In the genomic region with DNA sequence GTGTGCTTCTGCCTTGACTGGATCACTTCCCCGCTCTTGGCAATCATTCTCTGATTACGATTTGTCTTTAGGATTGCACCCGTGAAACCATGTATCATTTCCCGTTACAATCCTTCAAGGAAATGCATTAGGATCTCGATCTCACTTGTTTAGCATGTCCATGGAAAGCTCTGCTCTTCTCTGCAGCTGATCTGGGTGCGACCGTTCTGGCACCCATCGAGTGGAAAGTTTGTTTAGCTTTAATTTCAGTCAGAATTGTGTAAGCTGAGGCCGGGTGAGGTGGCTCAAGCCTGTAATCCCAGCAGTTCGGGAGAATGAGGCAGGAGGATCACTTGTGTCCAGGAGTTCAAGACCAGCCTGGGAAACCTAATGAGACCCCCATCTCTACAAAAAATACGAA, we compare ENCODE assay signal across 27 cellular contexts.
"Had no signal": no experiment of that assay in that cellular context is flagged by ENCODE, and none has a peak within 500 bp of the region (broad histone marks: within the 10 kb centered on the region; RNA-seq: fewer than 3 reads in every experiment).

No MANE protein-coding gene starts in this region.

- H3K9me3 Mint-ChIP-seq: activated naive CD4-positive, alpha-beta T cell treated with anti-CD3 and anti-CD28 coated beads, Interleukin-2, amount 50 U/mL, for 72 hours; mesothelial cell of epicardium; stimulated activated memory B cell treated with anti-CD40 and anti-IgM and Interleukin-4, amounts not matched to agents 10 μg/mL and 1 μg/mL and 100 μg/mL, for 72 hours; stimulated activated naive CD8-positive, alpha-beta T cell treated with anti-CD3 and anti-CD28 coated beads, Interleukin-15, amount 100 ng/mL, for 72 hours had no signal

- H3K9ac ChIP-seq: parathyroid adenoma had no signal

- H3K27ac Mint-ChIP-seq: activated CD4-positive, alpha-beta T cell treated with anti-CD3 and anti-CD28 coated beads for 36 hours; activated CD8-positive, alpha-beta memory T cell treated with anti-CD3 and anti-CD28 coated beads, Interleukin-2, amount 10 ng/mL, durations not matched to agents 7 days and 5 days; activated CD8-positive, alpha-beta T cell treated with anti-CD3 and anti-CD28 coated beads, Interleukin-2, amount 10 ng/mL, durations not matched to agents 7 days and 5 days; activated naive CD4-positive, alpha-beta T cell treated with anti-CD3 and anti-CD28 coated beads, Interleukin-2, amount 50 U/mL, for 72 hours; mesothelial cell of epicardium; naive thymus-derived CD4-positive, alpha-beta T cell; stimulated activated memory B cell treated with anti-CD40 and anti-IgM and Interleukin-4, amounts not matched to agents 10 μg/mL and 1 μg/mL and 100 μg/mL, for 72 hours; stimulated activated naive CD8-positive, alpha-beta T cell treated with anti-CD3 and anti-CD28 coated beads, Interleukin-15, amount 100 ng/mL, for 72 hours had no signal

- H3K27ac ChIP-seq: epithelial cell of prostate, foreskin keratinocyte, left ventricle myocardium inferior, parathyroid adenoma, psoas muscle had no signal

- H3K36me3 Mint-ChIP-seq: activated CD8-positive, alpha-beta memory T cell treated with anti-CD3 and anti-CD28 coated beads, Interleukin-2, amount 10 ng/mL, durations not matched to agents 7 days and 5 days; activated naive CD4-positive, alpha-beta T cell treated with anti-CD3 and anti-CD28 coated beads, Interleukin-2, amount 50 U/mL, for 72 hours; mesothelial cell of epicardium; naive thymus-derived CD4-positive, alpha-beta T cell; stimulated activated memory B cell treated with anti-CD40 and anti-IgM and Interleukin-4, amounts not matched to agents 10 μg/mL and 1 μg/mL and 100 μg/mL, for 72 hours had no signal

- H3K9me3 ChIP-seq: left ventricle myocardium inferior, psoas muscle, tibial nerve had no signal

- H3K79me2 ChIP-seq: parathyroid adenoma had no signal

- ATAC-seq: activated CD4-positive, alpha-beta T cell treated with anti-CD3 and anti-CD28 coated beads for 36 hours; activated CD8-positive, alpha-beta memory T cell treated with anti-CD3 and anti-CD28 coated beads, Interleukin-2, amount 10 ng/mL, durations not matched to agents 7 days and 5 days; activated CD8-positive, alpha-beta T cell treated with anti-CD3 and anti-CD28 coated beads, Interleukin-2, amount 10 ng/mL, durations not matched to agents 7 days and 5 days; activated naive CD4-positive, alpha-beta T cell treated with anti-CD3 and anti-CD28 coated beads, Interleukin-2, amount 50 U/mL, for 72 hours; foreskin keratinocyte; naive thymus-derived CD4-positive, alpha-beta T cell; psoas muscle; stimulated activated memory B cell treated with anti-CD40 and anti-IgM and Interleukin-4, amounts not matched to agents 10 μg/mL and 1 μg/mL and 100 μg/mL, for 72 hours; stimulated activated naive CD8-positive, alpha-beta T cell treated with anti-CD3 and anti-CD28 coated beads, Interleukin-15, amount 100 ng/mL, for 72 hours had no signal

- H3K27me3 Mint-ChIP-seq: activated CD4-positive, alpha-beta T cell treated with anti-CD3 and anti-CD28 coated beads for 36 hours; activated CD8-positive, alpha-beta memory T cell treated with anti-CD3 and anti-CD28 coated beads, Interleukin-2, amount 10 ng/mL, durations not matched to agents 7 days and 5 days; stimulated activated memory B cell treated with anti-CD40 and anti-IgM and Interleukin-4, amounts not matched to agents 10 μg/mL and 1 μg/mL and 100 μg/mL, for 72 hours; stimulated activated naive CD8-positive, alpha-beta T cell treated with anti-CD3 and anti-CD28 coated beads, Interleukin-15, amount 100 ng/mL, for 72 hours had no signal

- H3K4me2 ChIP-seq: smooth muscle cell had no signal

- H3K4me3 Mint-ChIP-seq: activated CD4-positive, alpha-beta T cell treated with anti-CD3 and anti-CD28 coated beads for 36 hours; activated CD8-positive, alpha-beta memory T cell treated with anti-CD3 and anti-CD28 coated beads, Interleukin-2, amount 10 ng/mL, durations not matched to agents 7 days and 5 days; activated CD8-positive, alpha-beta T cell treated with anti-CD3 and anti-CD28 coated beads, Interleukin-2, amount 10 ng/mL, durations not matched to agents 7 days and 5 days; mesothelial cell of epicardium; naive thymus-derived CD4-positive, alpha-beta T cell; stimulated activated memory B cell treated with anti-CD40 and anti-IgM and Interleukin-4, amounts not matched to agents 10 μg/mL and 1 μg/mL and 100 μg/mL, for 72 hours; stimulated activated naive CD8-positive, alpha-beta T cell treated with anti-CD3 and anti-CD28 coated beads, Interleukin-15, amount 100 ng/mL, for 72 hours had no signal

- H3K4me1 ChIP-seq: foreskin keratinocyte, parathyroid adenoma, psoas muscle had no signal

- H2AFZ ChIP-seq: parathyroid adenoma had no signal

- H3K27me3 ChIP-seq: foreskin keratinocyte, tibial nerve had no signal

- DNase-seq: activated CD4-positive, alpha-beta T cell treated with anti-CD3 and anti-CD28 coated beads for 36 hours; activated CD4-positive, CD25-positive, alpha-beta regulatory T cell; activated CD8-positive, alpha-beta memory T cell treated with anti-CD3 and anti-CD28 coated beads, Interleukin-2, amount 10 ng/mL, durations not matched to agents 7 days and 5 days; activated CD8-positive, alpha-beta T cell treated with anti-CD3 and anti-CD28 coated beads, Interleukin-2, amount 10 ng/mL, durations not matched to agents 7 days and 5 days; activated naive CD4-positive, alpha-beta T cell; activated T-cell treated with anti-CD3 and anti-CD28 coated beads, Interleukin-2, amount 50 U/mL, for 48 hours; anterior cingulate cortex; dermis blood vessel endothelial cell; effector CD4-positive, alpha-beta T cell; foreskin keratinocyte; left ventricle myocardium inferior; mammary epithelial cell; naive thymus-derived CD4-positive, alpha-beta T cell; nucleus accumbens; stimulated activated CD4-positive, alpha-beta T cell treated with anti-CD3 and anti-CD28 coated beads, Interleukin-1b, Interleukin-23, amount 100 ng/mL, for 48 hours; stimulated activated CD4-positive, alpha-beta T cell treated with anti-CD3 and anti-CD28 coated beads, Interleukin-4, amount 100 ng/mL, for 4 hours; stimulated activated CD8-positive, alpha-beta memory T cell treated with anti-CD3 and anti-CD28 coated beads, Interleukin-4, amount 100 ng/mL, for 48 hours; stimulated activated naive CD8-positive, alpha-beta T cell treated with anti-CD3 and anti-CD28 coated beads, Interleukin-15, amount 100 ng/mL, for 72 hours; T-helper 2 cell had no signal

- H3K4me3 ChIP-seq: left ventricle myocardium inferior, psoas muscle, smooth muscle cell, tibial nerve had no signal

- H3K36me3 ChIP-seq: left ventricle myocardium inferior, tibial nerve had no signal
